In the genomic region with DNA sequence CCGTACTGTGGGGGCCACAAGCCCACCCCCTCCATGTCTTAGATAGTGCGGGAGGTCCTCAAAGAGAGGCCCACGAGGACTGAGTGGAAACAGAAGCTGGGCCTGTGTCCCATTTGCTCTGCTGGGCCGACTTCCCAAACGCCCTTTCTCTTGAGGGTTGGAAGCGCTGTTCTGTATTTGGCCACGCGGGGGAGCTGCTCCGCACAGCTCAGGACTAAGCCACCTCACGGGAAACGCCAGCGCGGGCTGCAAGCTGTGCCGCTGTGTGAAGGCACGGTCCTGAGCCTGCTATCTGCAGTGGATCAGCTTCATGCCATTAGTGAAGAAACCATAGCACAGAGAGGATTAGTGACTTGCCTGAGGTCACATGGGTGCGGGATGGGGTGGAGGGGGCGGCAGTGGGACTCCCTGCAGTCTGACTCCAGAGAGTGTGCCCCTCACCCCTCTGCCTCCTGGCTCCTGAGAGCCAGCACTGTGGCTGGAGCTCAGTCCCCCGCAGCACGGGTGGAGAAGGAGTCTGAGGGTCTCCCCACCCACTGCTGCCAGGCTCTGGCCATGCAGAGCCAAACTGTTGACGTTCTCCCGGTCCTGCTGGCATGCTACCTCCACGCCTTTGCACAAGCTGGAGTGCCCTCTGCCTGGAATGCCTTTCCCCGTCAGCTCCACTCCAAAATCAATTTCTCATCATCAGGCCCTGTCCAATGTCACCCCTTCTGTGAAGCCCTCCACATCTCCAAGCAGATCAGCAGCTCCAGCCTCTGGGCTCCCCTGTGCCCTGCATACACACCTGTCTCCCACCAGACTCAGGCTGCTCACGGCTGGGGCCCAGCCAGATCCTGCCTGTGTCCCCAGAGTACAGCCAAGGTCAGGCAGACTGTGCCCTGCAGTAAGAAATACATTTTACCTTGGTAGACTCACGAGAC, we compare ENCODE assay signal across 8 cellular contexts. TPM values are rescaled to one million over a fixed set of nuclear protein-coding genes. Genes with fewer than 3 reads are reported as not detected.
DNase-seq lines count a peak whose midpoint lies in the region; ATAC-seq and FAIRE-seq lines count a peak whose summit lies in the region.

No MANE protein-coding gene starts in this region.

- peak; percentile 51 for ATAC-seq in HG03521 (IDR thresholded peaks at IDR 0.05; ENCODE audit: unreplicated experiment)
- ATAC-seq in activated CD8-positive, alpha-beta memory T cell treated with anti-CD3 and anti-CD28 coated beads, Interleukin-2, amount 10 ng/mL, durations not matched to agents 7 days and 5 days = peak; percentile 98
- peak; percentile 98 for ATAC-seq in effector memory CD8-positive, alpha-beta T cell (replicated peaks)
- ATAC-seq in memory B cell (ENCODE audit: low read depth) = peak; percentile 94
- no peak for ATAC-seq in GM21717 (IDR thresholded peaks at IDR 0.05; ENCODE audit: unreplicated experiment)

- peak; percentile 54 for DNase-seq in NOMO-1 treated with DMSO at 0.1 percent for 48 hours (lab: John Stamatoyannopoulos, UW; ENCODE audit: unreplicated experiment)
- peak; percentile 81 for DNase-seq in activated CD8-positive, alpha-beta memory T cell treated with anti-CD3 and anti-CD28 coated beads, Interleukin-2, amount 10 ng/mL, durations not matched to agents 7 days and 5 days
- peak; percentile 66 to 73 (median 66) for DNase-seq in effector memory CD8-positive, alpha-beta T cell
- peak; percentile 63 to 73 for DNase-seq in memory B cell (ENCODE audit: low spot score in 2 of 2)
- peak; percentile 58 for DNase-seq in stimulated activated CD8-positive, alpha-beta memory T cell treated with anti-CD3 and anti-CD28 coated beads, Interleukin-15, amount 100 ng/mL, for 1 hour (ENCODE audit: low read depth)

- CTCF ChIA-PET in activated CD8-positive, alpha-beta memory T cell treated with anti-CD3 and anti-CD28 coated beads, Interleukin-2, amount 10 ng/mL, durations not matched to agents 7 days and 5 days (lab: Charles Lee) = interaction anchor here (0.7 to 6.3 kb wide), 25 partner anchors 8 to 319 kb away, joined by 3 to 81 read pairs (median 4); no protein-coding TSS in a partner anchor

- H3K27ac Mint-ChIP-seq in activated CD8-positive, alpha-beta memory T cell treated with anti-CD3 and anti-CD28 coated beads, Interleukin-2, amount 10 ng/mL, durations not matched to agents 7 days and 5 days = no peak overlapping the region
- H3K27ac Mint-ChIP-seq in effector memory CD8-positive, alpha-beta T cell = no peak overlapping the region
- H3K27ac Mint-ChIP-seq in memory B cell = no peak overlapping the region

- peaks cover 40% of the 10 kb centered on the region for H3K27me3 Mint-ChIP-seq in activated CD8-positive, alpha-beta memory T cell treated with anti-CD3 and anti-CD28 coated beads, Interleukin-2, amount 10 ng/mL, durations not matched to agents 7 days and 5 days
- H3K27me3 Mint-ChIP-seq in effector memory CD8-positive, alpha-beta T cell = peaks cover 26 to 57% of the 10 kb centered on the region in 2 donors
- peaks cover 19% of the 10 kb centered on the region for H3K27me3 Mint-ChIP-seq in memory B cell

- no peaks in the 10 kb centered on the region for H3K36me3 Mint-ChIP-seq in activated CD8-positive, alpha-beta memory T cell treated with anti-CD3 and anti-CD28 coated beads, Interleukin-2, amount 10 ng/mL, durations not matched to agents 7 days and 5 days
- H3K36me3 Mint-ChIP-seq in effector memory CD8-positive, alpha-beta T cell (ENCODE audit: insufficient read depth) = no peaks in the 10 kb centered on the region
- H3K36me3 Mint-ChIP-seq in memory B cell = no peaks in the 10 kb centered on the region

- peaks cover 7% of the 10 kb centered on the region for H3K4me1 Mint-ChIP-seq in activated CD8-positive, alpha-beta memory T cell treated with anti-CD3 and anti-CD28 coated beads, Interleukin-2, amount 10 ng/mL, durations not matched to agents 7 days and 5 days
- peaks cover 4 to 8% of the 10 kb centered on the region in 2 donors for H3K4me1 Mint-ChIP-seq in effector memory CD8-positive, alpha-beta T cell (ENCODE audit: low read depth in 2 of 2)
- peaks cover 5% of the 10 kb centered on the region for H3K4me1 Mint-ChIP-seq in memory B cell

- no peak overlapping the region for H3K4me3 Mint-ChIP-seq in activated CD8-positive, alpha-beta memory T cell treated with anti-CD3 and anti-CD28 coated beads, Interleukin-2, amount 10 ng/mL, durations not matched to agents 7 days and 5 days
- peak overlapping the region; percentile 0 to 59 for H3K4me3 Mint-ChIP-seq in effector memory CD8-positive, alpha-beta T cell
- no peak overlapping the region for H3K4me3 Mint-ChIP-seq in memory B cell

- peak; percentile 21 for FAIRE-seq in G401.6 (lab: Jason Lieb, UNC)

- no peaks in the 10 kb centered on the region for H3K9me3 Mint-ChIP-seq in activated CD8-positive, alpha-beta memory T cell treated with anti-CD3 and anti-CD28 coated beads, Interleukin-2, amount 10 ng/mL, durations not matched to agents 7 days and 5 days (ENCODE audit: low read depth)
- no peaks in the 10 kb centered on the region for H3K9me3 Mint-ChIP-seq in effector memory CD8-positive, alpha-beta T cell
- H3K9me3 Mint-ChIP-seq in memory B cell = no peaks in the 10 kb centered on the region

RNA-seq across cellular contexts. Expression of gene LRRC32, which starts 51.5 kb away (rescaled TPM):
- total RNA-seq in activated CD8-positive, alpha-beta memory T cell treated with anti-CD3 and anti-CD28 coated beads, Interleukin-2, amount 10 ng/mL, durations not matched to agents 7 days and 5 days = 1 to 10 TPM in 1 of 2 experiments, under 1 TPM in 1; 0.32 to 4.7 TPM

Comparison
In these comparisons a context has a peak if more than half of its experiments do, and no peak if none do; other contexts are left out.
1. H3K4me3 Mint-ChIP-seq: peak in effector memory CD8-positive, alpha-beta T cell (2 of 2); none in activated CD8-positive, alpha-beta memory T cell treated with anti-CD3 and anti-CD28 coated beads, Interleukin-2, amount 10 ng/mL, durations not matched to agents 7 days and 5 days (single experiment) and memory B cell (single experiment).
2. Peak in every context shown above with its lines, with median percentiles within 50 percentile points of each other: DNase-seq.